7 cellular contexts compared by ENCODE assay signal in genomic region chr10:127990132-127990788, GRCh38.
DNase-seq lines count a peak whose midpoint lies in the region; ATAC-seq and TF ChIP-seq lines count a peak whose summit lies in the region.
"Not testable (repeated sequence)": the region's sequence is repeated elsewhere in the genome, so short reads cannot be mapped to it uniquely, and the experiment has no call there.

No MANE protein-coding gene starts in this region.

- not testable (repeated sequence) for H3K27me3 Mint-ChIP-seq in T-helper 1 cell treated with Interleukin-12 subunit alpha and Interleukin-12 subunit beta and Interleukin-4 antibody, amounts not matched to agents 30 μg/mL and 1 μg/mL, for 36 hours (ENCODE audit: low read depth); natural killer cell treated with Interleukin-12 subunit alpha and Interleukin-12 subunit beta and Interleukin-15 and Interleukin-18, amount 100 ng/mL, for 72 hours

- H3K4me1 ChIP-seq in gastroesophageal sphincter, result peaks cover 0 to 40% (median 3%) of the 10 kb centered on the region in 3 donors

- H3K4me1 Mint-ChIP-seq in T-helper 1 cell treated with Interleukin-12 subunit alpha and Interleukin-12 subunit beta and Interleukin-4 antibody, amounts not matched to agents 30 μg/mL and 1 μg/mL, for 36 hours (ENCODE audit: low read depth), result peaks cover 47% of the 10 kb centered on the region
- peaks cover 53 to 70% of the 10 kb centered on the region in 2 donors for H3K4me1 Mint-ChIP-seq in natural killer cell treated with Interleukin-12 subunit alpha and Interleukin-12 subunit beta and Interleukin-15 and Interleukin-18, amount 100 ng/mL, for 72 hours (ENCODE audit: low read depth in 2 of 2)

- DNase-seq in H4 (ENCODE audit: low spot score) (peak; percentile 42), activated T-cell treated with anti-CD3 and anti-CD28 coated beads for 48 hours (ENCODE audit: low read depth) (peak; percentile 17), astrocyte of the hippocampus (ENCODE audit: low read depth, low spot score) (peak; percentile 45)
- peak; percentile 76 for DNase-seq in natural killer cell treated with Interleukin-12 subunit alpha and Interleukin-12 subunit beta and Interleukin-15 and Interleukin-18, amount 100 ng/mL, for 72 hours (ENCODE audit: low spot score)
- peak; percentile 15 for DNase-seq in stimulated activated CD4-positive, alpha-beta T cell treated with anti-CD3 and anti-CD28 coated beads, Interleukin-4, amount 100 ng/mL, for 4 hours

- not testable (repeated sequence) for ATAC-seq in gastroesophageal sphincter
- ATAC-seq in natural killer cell treated with Interleukin-12 subunit alpha and Interleukin-12 subunit beta and Interleukin-15 and Interleukin-18, amount 100 ng/mL, for 72 hours, result peak; percentile 81 to 85

- not testable (repeated sequence) for H3K27me3 ChIP-seq in gastroesophageal sphincter

- H3K36me3 Mint-ChIP-seq in T-helper 1 cell treated with Interleukin-12 subunit alpha and Interleukin-12 subunit beta and Interleukin-4 antibody, amounts not matched to agents 30 μg/mL and 1 μg/mL, for 36 hours (ENCODE audit: low read depth); natural killer cell treated with Interleukin-12 subunit alpha and Interleukin-12 subunit beta and Interleukin-15 and Interleukin-18, amount 100 ng/mL, for 72 hours: not testable (repeated sequence)

- not testable (repeated sequence) for TF ChIP-seq CTCF in gastroesophageal sphincter (IDR thresholded peaks at IDR 0.05)

- H3K9me3 Mint-ChIP-seq in T-helper 1 cell treated with Interleukin-12 subunit alpha and Interleukin-12 subunit beta and Interleukin-4 antibody, amounts not matched to agents 30 μg/mL and 1 μg/mL, for 36 hours; natural killer cell treated with Interleukin-12 subunit alpha and Interleukin-12 subunit beta and Interleukin-15 and Interleukin-18, amount 100 ng/mL, for 72 hours: not testable (repeated sequence)

- not testable (repeated sequence) for H3K9me3 ChIP-seq in gastroesophageal sphincter

- H3K36me3 ChIP-seq in gastroesophageal sphincter, result not testable (repeated sequence)

- TF ChIP-seq EP300 in gastroesophageal sphincter (IDR thresholded peaks at IDR 0.05), result not testable (repeated sequence)

- peak overlapping the region in 3 of 4 donors; percentile 33 to 76 (median 63) for H3K27ac ChIP-seq in gastroesophageal sphincter

- 59 to 73% methylated on average over 5 of the region's 9 CpGs for WGBS in gastroesophageal sphincter (ENCODE audit: low coverage in 1 of 2), 2 donors

- H3K4me3 ChIP-seq in gastroesophageal sphincter, result not testable (repeated sequence)

- H3K27ac Mint-ChIP-seq in T-helper 1 cell treated with Interleukin-12 subunit alpha and Interleukin-12 subunit beta and Interleukin-4 antibody, amounts not matched to agents 30 μg/mL and 1 μg/mL, for 36 hours, result peak overlapping the region; percentile 89
- H3K27ac Mint-ChIP-seq in natural killer cell treated with Interleukin-12 subunit alpha and Interleukin-12 subunit beta and Interleukin-15 and Interleukin-18, amount 100 ng/mL, for 72 hours, result peak overlapping the region; percentile 93 to 97

- TF ChIP-seq POLR2A in gastroesophageal sphincter (IDR thresholded peaks at IDR 0.05), result not testable (repeated sequence)

- peak overlapping the region; percentile 64 for H3K4me3 Mint-ChIP-seq in T-helper 1 cell treated with Interleukin-12 subunit alpha and Interleukin-12 subunit beta and Interleukin-4 antibody, amounts not matched to agents 30 μg/mL and 1 μg/mL, for 36 hours
- peak overlapping the region; percentile 49 for H3K4me3 Mint-ChIP-seq in natural killer cell treated with Interleukin-12 subunit alpha and Interleukin-12 subunit beta and Interleukin-15 and Interleukin-18, amount 100 ng/mL, for 72 hours

Comparison
In these comparisons a context has a peak if more than half of its experiments do, and no peak if none do; other contexts are left out.
1. DNase-seq: peak in every context shown above with its lines; median percentile 76 in natural killer cell treated with Interleukin-12 subunit alpha and Interleukin-12 subunit beta and Interleukin-15 and Interleukin-18, amount 100 ng/mL, for 72 hours; 45 in astrocyte of the hippocampus; 42 in H4; 17 in activated T-cell treated with anti-CD3 and anti-CD28 coated beads for 48 hours; 15 in stimulated activated CD4-positive, alpha-beta T cell treated with anti-CD3 and anti-CD28 coated beads, Interleukin-4, amount 100 ng/mL, for 4 hours.